In the genomic region with DNA sequence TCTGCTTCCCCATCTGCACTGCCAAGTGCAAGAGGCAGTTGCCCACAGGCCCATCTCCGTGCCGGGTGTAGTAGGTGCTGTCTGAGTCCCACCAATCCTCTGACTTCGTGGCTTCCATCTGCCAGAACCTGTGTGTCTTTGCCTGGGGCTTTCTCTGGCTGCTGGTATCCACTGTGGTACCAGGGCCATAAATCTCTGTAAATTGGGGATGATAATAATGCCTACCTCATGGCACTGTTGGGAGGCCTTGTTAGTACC, we compare ENCODE assay signal across 14 cellular contexts. TPM values are rescaled to one million over a fixed set of nuclear protein-coding genes. Genes with fewer than 3 reads are reported as not detected.
DNase-seq lines count a peak whose midpoint lies in the region; ATAC-seq, FAIRE-seq and TF ChIP-seq lines count a peak whose summit lies in the region.
"Had no signal": no experiment of that assay in that cellular context is flagged by ENCODE, and none has a peak within 500 bp of the region (broad histone marks: within the 10 kb centered on the region; RNA-seq: fewer than 3 reads in every experiment).

No MANE protein-coding gene starts in this region.

- POLR2A ChIA-PET in A549 (lab: Yijun Ruan, JAX) = no interaction called here

- H3K27me3 ChIP-seq in OCI-LY3 (ENCODE audit: low read depth, low read length) = peaks cover 67% of the 10 kb centered on the region
- no peaks in the 10 kb centered on the region for H3K27me3 ChIP-seq in testis

- H3K4me2 ChIP-seq in A549 (peak overlapping the region; percentile 68), OCI-LY3 (ENCODE audit: low read length) (no peak overlapping the region)

- intact Hi-C loops in testis (cut with DNase I; ENCODE audit: low total_unique reads) = no loop called here

- peaks cover 6% of the 10 kb centered on the region for H3K27me3 Mint-ChIP-seq in activated naive CD8-positive, alpha-beta T cell treated with anti-CD3 and anti-CD28 coated beads, Interleukin-2, amount 50 U/mL, for 24 hours

- no peak overlapping the region for H3K9ac ChIP-seq in OCI-LY3 (ENCODE audit: low read length)

- ATAC-seq in A549 (peak in 1 of 2 experiments; percentile 14; a peak in 3 of 6 replicates), GM19452 (IDR thresholded peaks at IDR 0.05; ENCODE audit: unreplicated experiment) (no peak)
- no peak for ATAC-seq in activated naive CD8-positive, alpha-beta T cell treated with anti-CD3 and anti-CD28 coated beads, Interleukin-2, amount 50 U/mL, for 24 hours

- no peak for DNase-seq in A549 (ENCODE audit: low read depth in 1 of 2, low spot score in 1 of 2)
- DNase-seq in activated naive CD8-positive, alpha-beta T cell treated with anti-CD3 and anti-CD28 coated beads, Interleukin-2, amount 50 U/mL, for 24 hours = no peak
- DNase-seq in foreskin fibroblast = no peak
- DNase-seq in GM03348 (ENCODE audit: low spot score) = no peak
- DNase-seq in testis = no peak

- no peak overlapping the region for H3K4me3 Mint-ChIP-seq in activated naive CD8-positive, alpha-beta T cell treated with anti-CD3 and anti-CD28 coated beads, Interleukin-2, amount 50 U/mL, for 24 hours
- H3K4me3 Mint-ChIP-seq: activated CD4-positive, alpha-beta memory T cell treated with anti-CD3 and anti-CD28 coated beads for 36 hours; central memory CD8-positive, alpha-beta T cell; IgD-negative memory B cell; memory B cell; naive thymus-derived CD8-positive, alpha-beta T cell had no signal

- no peak overlapping the region for H3K4me3 ChIP-seq in A549
- H3K4me3 ChIP-seq in OCI-LY3 (ENCODE audit: low read length) = no peak overlapping the region
- no peak overlapping the region for H3K4me3 ChIP-seq in foreskin fibroblast (ENCODE audit: low read depth in 1 of 2, low read length in 2 of 2)
- no peak overlapping the region for H3K4me3 ChIP-seq in testis
- H3K4me3 ChIP-seq: gastroesophageal sphincter had no signal

- H3K36me3 ChIP-seq in OCI-LY3 (replicated peaks; ENCODE audit: low read depth, low read length) (no peaks in the 10 kb centered on the region), testis (ENCODE audit: low read depth, missing control alignments) (no peaks in the 10 kb centered on the region)
- H3K36me3 ChIP-seq: gastroesophageal sphincter had no signal

- WGBS in A549 (ENCODE audit: missing lambda C conversion rate) = 61% methylated on average over 3 of the region's 3 CpGs
- WGBS in testis, 2 donors = 84 to 92% methylated on average over 3 of the region's 3 CpGs

- no peaks in the 10 kb centered on the region for H3K9me3 Mint-ChIP-seq in activated naive CD8-positive, alpha-beta T cell treated with anti-CD3 and anti-CD28 coated beads, Interleukin-2, amount 50 U/mL, for 24 hours
- H3K9me3 Mint-ChIP-seq: activated CD4-positive, alpha-beta memory T cell treated with anti-CD3 and anti-CD28 coated beads for 36 hours; central memory CD8-positive, alpha-beta T cell; IgD-negative memory B cell; memory B cell; naive thymus-derived CD8-positive, alpha-beta T cell had no signal

- no peaks in the 10 kb centered on the region for H3K9me3 ChIP-seq in A549
- no peaks in the 10 kb centered on the region for H3K9me3 ChIP-seq in OCI-LY3 (ENCODE audit: insufficient read depth, low read length)
- no peaks in the 10 kb centered on the region for H3K9me3 ChIP-seq in testis
- H3K9me3 ChIP-seq: gastroesophageal sphincter had no signal

- no peaks in the 10 kb centered on the region for H3K36me3 Mint-ChIP-seq in activated naive CD8-positive, alpha-beta T cell treated with anti-CD3 and anti-CD28 coated beads, Interleukin-2, amount 50 U/mL, for 24 hours (ENCODE audit: low read depth)
- H3K36me3 Mint-ChIP-seq: activated CD4-positive, alpha-beta memory T cell treated with anti-CD3 and anti-CD28 coated beads for 36 hours; memory B cell; naive thymus-derived CD8-positive, alpha-beta T cell had no signal

- H3K27ac ChIP-seq in A549 (peak overlapping the region; percentile 94 to 96), C4-2B (peak overlapping the region; percentile 7; the same call in 1 of the 2 replicates), OCI-LY3 (ENCODE audit: low read length) (no peak overlapping the region), testis (no peak overlapping the region)
- H3K27ac ChIP-seq: gastroesophageal sphincter had no signal

- no peak for FAIRE-seq in A549 (lab: Jason Lieb, UNC)

- H3K4me1 ChIP-seq in A549 = peaks cover 60% of the 10 kb centered on the region
- H3K4me1 ChIP-seq in OCI-LY3 (ENCODE audit: low read length) = peaks cover 26% of the 10 kb centered on the region
- H3K4me1 ChIP-seq in testis = peaks cover 13% of the 10 kb centered on the region

- TF ChIP-seq POLR2A in A549 (IDR thresholded peaks at IDR 0.05; ENCODE audit: low read length) (no peak), testis (IDR thresholded peaks at IDR 0.05) (no peak)

- CTCF ChIA-PET in A549 (lab: Yijun Ruan, JAX) = interaction anchor here (0.6 to 7.7 kb wide), 29 partner anchors 9 to 485 kb away, joined by 3 to 122 read pairs (median 7); no protein-coding TSS in a partner anchor

- peaks cover 21% of the 10 kb centered on the region for H3K4me1 Mint-ChIP-seq in activated naive CD8-positive, alpha-beta T cell treated with anti-CD3 and anti-CD28 coated beads, Interleukin-2, amount 50 U/mL, for 24 hours

- no peak for TF ChIP-seq EP300 in A549 (IDR thresholded peaks at IDR 0.05)

- no peaks in the 10 kb centered on the region for H4K20me1 ChIP-seq in OCI-LY3 (ENCODE audit: insufficient read depth, low read length)

- no peak for TF ChIP-seq RAD21 in A549 (conservative IDR thresholded peaks at IDR 0.05 in 1 of 2, IDR thresholded peaks at IDR 0.05 in 1 of 2)

- TF ChIP-seq CTCF in A549 (IDR thresholded peaks at IDR 0.05) = no peak
- TF ChIP-seq CTCF in C4-2B (conservative IDR thresholded peaks at IDR 0.05) = no peak
- TF ChIP-seq CTCF in OCI-LY3 (IDR thresholded peaks at IDR 0.05; ENCODE audit: low read depth, low read length) = no peak
- TF ChIP-seq CTCF in foreskin fibroblast (IDR thresholded peaks at IDR 0.05; ENCODE audit: low read depth, low read length) = no peak
- TF ChIP-seq CTCF in testis (IDR thresholded peaks at IDR 0.05) = no peak

- peak overlapping the region; percentile 79 for H3K27ac Mint-ChIP-seq in activated naive CD8-positive, alpha-beta T cell treated with anti-CD3 and anti-CD28 coated beads, Interleukin-2, amount 50 U/mL, for 24 hours
- H3K27ac Mint-ChIP-seq: IgD-negative memory B cell; memory B cell; naive thymus-derived CD8-positive, alpha-beta T cell had no signal

- H3K79me2 ChIP-seq in OCI-LY3 (ENCODE audit: low read length) = no peaks in the 10 kb centered on the region

- H2AFZ ChIP-seq in OCI-LY3 (ENCODE audit: low read depth, low read length) = peak overlapping the region; percentile 75; the same call in 1 of the 2 replicates

TF ChIP-seq in A549, 52 proteins besides CTCF, POLR2A, EP300 and RAD21 (continues in another document):
- TF ChIP-seq GATA3 (IDR thresholded peaks at IDR 0.05; ENCODE audit: borderline replicate concordance) (no peak), FOSB (CRISPR knock-in tag; IDR thresholded peaks at IDR 0.05) (no peak), HDAC2 (IDR thresholded peaks at IDR 0.05) (no peak), HEYL (CRISPR knock-in tag; IDR thresholded peaks at IDR 0.05) (no peak), MAZ (IDR thresholded peaks at IDR 0.05; ENCODE audit: borderline replicate concordance, low read depth, low read length) (no peak), TFCP2L1 (CRISPR knock-in tag; IDR thresholded peaks at IDR 0.05) (no peak), FOSL2 (IDR thresholded peaks at IDR 0.05) (no peak), FOSL2 (CRISPR knock-in tag; IDR thresholded peaks at IDR 0.05) (no peak), FOXS1 (CRISPR knock-in tag; IDR thresholded peaks at IDR 0.05) (no peak), CEBPB (IDR thresholded peaks at IDR 0.05) (no peak), RNF2 (IDR thresholded peaks at IDR 0.05; ENCODE audit: borderline replicate concordance, low read depth) (no peak), EHMT2 (IDR thresholded peaks at IDR 0.05; ENCODE audit: low read depth) (no peak), POLR2AphosphoS2 (conservative IDR thresholded peaks at IDR 0.05; ENCODE audit: low read length) (no peak), EHF (CRISPR knock-in tag; IDR thresholded peaks at IDR 0.05) (no peak), JUNB (IDR thresholded peaks at IDR 0.05) (no peak), JUN (IDR thresholded peaks at IDR 0.05) (no peak)
- TF ChIP-seq, protein P1, sequence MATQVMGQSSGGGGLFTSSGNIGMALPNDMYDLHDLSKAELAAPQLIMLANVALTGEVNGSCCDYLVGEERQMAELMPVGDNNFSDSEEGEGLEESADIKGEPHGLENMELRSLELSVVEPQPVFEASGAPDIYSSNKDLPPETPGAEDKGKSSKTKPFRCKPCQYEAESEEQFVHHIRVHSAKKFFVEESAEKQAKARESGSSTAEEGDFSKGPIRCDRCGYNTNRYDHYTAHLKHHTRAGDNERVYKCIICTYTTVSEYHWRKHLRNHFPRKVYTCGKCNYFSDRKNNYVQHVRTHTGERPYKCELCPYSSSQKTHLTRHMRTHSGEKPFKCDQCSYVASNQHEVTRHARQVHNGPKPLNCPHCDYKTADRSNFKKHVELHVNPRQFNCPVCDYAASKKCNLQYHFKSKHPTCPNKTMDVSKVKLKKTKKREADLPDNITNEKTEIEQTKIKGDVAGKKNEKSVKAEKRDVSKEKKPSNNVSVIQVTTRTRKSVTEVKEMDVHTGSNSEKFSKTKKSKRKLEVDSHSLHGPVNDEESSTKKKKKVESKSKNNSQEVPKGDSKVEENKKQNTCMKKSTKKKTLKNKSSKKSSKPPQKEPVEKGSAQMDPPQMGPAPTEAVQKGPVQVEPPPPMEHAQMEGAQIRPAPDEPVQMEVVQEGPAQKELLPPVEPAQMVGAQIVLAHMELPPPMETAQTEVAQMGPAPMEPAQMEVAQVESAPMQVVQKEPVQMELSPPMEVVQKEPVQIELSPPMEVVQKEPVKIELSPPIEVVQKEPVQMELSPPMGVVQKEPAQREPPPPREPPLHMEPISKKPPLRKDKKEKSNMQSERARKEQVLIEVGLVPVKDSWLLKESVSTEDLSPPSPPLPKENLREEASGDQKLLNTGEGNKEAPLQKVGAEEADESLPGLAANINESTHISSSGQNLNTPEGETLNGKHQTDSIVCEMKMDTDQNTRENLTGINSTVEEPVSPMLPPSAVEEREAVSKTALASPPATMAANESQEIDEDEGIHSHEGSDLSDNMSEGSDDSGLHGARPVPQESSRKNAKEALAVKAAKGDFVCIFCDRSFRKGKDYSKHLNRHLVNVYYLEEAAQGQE (IDR thresholded peaks at IDR 0.05) = no peak

RNA-seq across cellular contexts. Expression of a gene that starts 39.4 kb away (rescaled TPM):
- polyA plus RNA-seq in A549 (2011; rRNA removed) (67.4 and 111 TPM in 2 replicates), A549 (2017; fragmentation: RNase III; extraction: RNeasy Plus Mini Kit Qiagen cat#74134 plus additional on column Dnase treatment) (118 to 139 TPM (median 131 TPM) in 3 replicates), testis (ENCODE audit: insufficient read depth, low read depth, low replicate concordance) (28.5 TPM)
- polyA plus RNA-seq in A549 (2012; cell fraction: cytosol; rRNA removed) = 143 and 175 TPM in 2 replicates
- polyA plus RNA-seq in A549 (2012; cell fraction: nucleus; rRNA removed) = 251 and 331 TPM in 2 replicates
- polyA minus RNA-seq in A549 (2011; rRNA and poly(A)+ RNA removed) = 35.4 and 69.5 TPM in 2 replicates
- total RNA-seq in testis = 10 to 100 TPM; 15.4 to 17.8 TPM

Comparison
In these comparisons a context has a peak if more than half of its experiments do, and no peak if none do; other contexts are left out.
1. H3K27ac ChIP-seq: peak in A549 (2 of 2) and C4-2B (single experiment); none in OCI-LY3 (single experiment) and testis (0 of 2).